ENCODE assay signal across 12 cellular contexts in the genomic region with DNA sequence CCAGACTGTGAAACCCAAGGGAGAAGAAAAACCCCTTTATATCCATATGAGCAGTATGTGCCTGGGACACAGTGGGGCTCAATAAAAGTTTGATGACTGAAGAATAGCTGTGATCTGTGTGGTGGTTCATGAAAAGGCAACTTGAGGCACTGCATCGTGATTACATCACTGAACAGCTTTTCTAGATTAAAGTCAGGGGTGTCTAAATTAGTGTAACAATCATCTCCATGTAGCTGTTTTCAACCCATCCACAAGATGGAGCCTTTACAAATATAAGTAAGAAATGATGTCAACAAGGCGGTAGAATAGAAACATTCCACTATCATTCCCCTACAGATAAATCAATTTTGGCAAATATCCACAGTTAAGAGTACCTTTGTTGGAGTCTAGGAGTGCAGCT. TPM values are rescaled to one million over a fixed set of nuclear protein-coding genes. Genes with fewer than 3 reads are reported as not detected.
DNase-seq lines count a peak whose midpoint lies in the region; ATAC-seq, FAIRE-seq and TF ChIP-seq lines count a peak whose summit lies in the region.
"Had no signal": no experiment of that assay in that cellular context is flagged by ENCODE, and none has a peak within 500 bp of the region (broad histone marks: within the 10 kb centered on the region; RNA-seq: fewer than 3 reads in every experiment).

No MANE protein-coding gene starts in this region.

- intact Hi-C loops in prostate gland (cut with DNase I) = no loop called here

- H3K9me3 ChIP-seq in prostate gland = no peaks in the 10 kb centered on the region
- H3K9me3 ChIP-seq: pancreas had no signal

- no peak for TF ChIP-seq POLR2A in prostate gland (IDR thresholded peaks at IDR 0.05)

- TF ChIP-seq CTCF in GM13977 (IDR thresholded peaks at IDR 0.05; ENCODE audit: extremely low read depth, insufficient read depth, missing control alignments) = peak; percentile 25
- peak; percentile 11 for TF ChIP-seq CTCF in foreskin fibroblast (IDR thresholded peaks at IDR 0.05; ENCODE audit: low read depth, low read length)
- TF ChIP-seq CTCF in prostate gland (IDR thresholded peaks at IDR 0.05) = peak in 2 of 4 experiments; percentile 11 to 16

- no peaks in the 10 kb centered on the region for H3K4me1 ChIP-seq in prostate gland (replicated peaks)
- H3K4me1 ChIP-seq: vagina had no signal

- H3K36me3 ChIP-seq in prostate gland = no peaks in the 10 kb centered on the region
- H3K36me3 ChIP-seq: pancreas, vagina had no signal

- 83% methylated on average over 2 of the region's 2 CpGs for WGBS in prostate gland

- H3K4me3 ChIP-seq in foreskin fibroblast (ENCODE audit: low read depth in 1 of 2, low read length in 2 of 2) = no peak overlapping the region
- H3K4me3 ChIP-seq in prostate gland = no peak overlapping the region
- H3K4me3 ChIP-seq: pancreas, vagina had no signal

- H3K27ac ChIP-seq in prostate gland = no peak overlapping the region
- H3K27ac ChIP-seq: pancreas, vagina had no signal

- no peak for ATAC-seq in HG02840 (IDR thresholded peaks at IDR 0.05; ENCODE audit: low FRiP score, unreplicated experiment)
- ATAC-seq: pancreas had no signal

- FAIRE-seq in HTR-8/SVneo (lab: Jason Lieb, UNC) = no peak
- FAIRE-seq: pancreas had no signal

- no peaks in the 10 kb centered on the region for H3K27me3 ChIP-seq in prostate gland (replicated peaks; ENCODE audit: insufficient read depth)
- H3K27me3 ChIP-seq: pancreas, vagina had no signal

- DNase-seq in COR-L47 (lab: John Stamatoyannopoulos, UW) = peak; percentile 12
- DNase-seq in GM13977 (ENCODE audit: low spot score) = no peak
- peak; percentile 3 for DNase-seq in RKO (ENCODE audit: low spot score)
- peak in 1 of 2 donors; percentile 31 for DNase-seq in foreskin fibroblast
- no peak for DNase-seq in HTR-8/SVneo (ENCODE audit: insufficient read length, low spot score)
- DNase-seq in activated CD4-positive, alpha-beta T cell treated with anti-CD3 and anti-CD28 coated beads for 48 hours = no peak
- no peak for DNase-seq in prostate gland (ENCODE audit: low spot score)
- DNase-seq: cortex of kidney, GF-D8, pancreas had no signal

- in situ Hi-C loops in GM13977 (cut with MboI; ENCODE audit: low pct_unique_long_range_greater_than_20kb, low sequenced_read_pairs, unreplicated experiment) = loop anchor here (25.0 kb wide), 1 partner anchor 289 kb away; no protein-coding TSS in a partner anchor

RNA-seq across cellular contexts. Expression of gene PRRC1, which starts 55.5 kb away (rescaled TPM):
- total RNA-seq in prostate gland = 10 to 100 TPM; 37.0 to 44.0 TPM

Comparison
In these comparisons a context has a peak if more than half of its experiments do, and no peak if none do; other contexts are left out.
1. DNase-seq: peak in COR-L47 (single experiment) and RKO (single experiment); none in GM13977 (single experiment), HTR-8/SVneo (single experiment), activated CD4-positive, alpha-beta T cell treated with anti-CD3 and anti-CD28 coated beads for 48 hours (single experiment) and prostate gland (single experiment).